Comparison of ENCODE assay signal across 8 cellular contexts in genomic region chrX:140057001-140057411, GRCh38.
DNase-seq lines count a peak whose midpoint lies in the region; ATAC-seq and TF ChIP-seq lines count a peak whose summit lies in the region.

No MANE protein-coding gene starts in this region.

- no peak overlapping the region for H3K4me3 ChIP-seq in uterus

- peak; percentile 93 for DNase-seq in ELF-1 (ENCODE audit: low read depth, low spot score)
- DNase-seq in HuH-7.5 (ENCODE audit: low spot score) = peak; percentile 11
- DNase-seq in RWPE1 (ENCODE audit: low spot score) = peak; percentile 26
- DNase-seq in activated gamma-delta T cell treated with anti-CD3 and anti-CD28 coated beads, Interleukin-2, amount 50 U/mL, for 16 hours (ENCODE audit: low read depth) = peak; percentile 7
- DNase-seq in glomerular visceral epithelial cell (ENCODE audit: extremely low spot score) = peak; percentile 27
- DNase-seq in posterior vena cava (ENCODE audit: low spot score) = peak; percentile 90
- DNase-seq in uterus = peak; percentile 41

- H3K9me3 ChIP-seq in uterus = no peaks in the 10 kb centered on the region

- ATAC-seq in GM21529 (IDR thresholded peaks at IDR 0.05; ENCODE audit: unreplicated experiment) = peak; percentile 96

- H3K27ac ChIP-seq in RWPE1 = no peak overlapping the region
- no peak overlapping the region for H3K27ac ChIP-seq in uterus

- POLR2A ChIA-PET in RWPE1 (lab: Yijun Ruan, JAX; ENCODE audit: low non-redundant PET) = no interaction called here

- no peaks in the 10 kb centered on the region for H3K27me3 ChIP-seq in uterus

- no peaks in the 10 kb centered on the region for H3K36me3 ChIP-seq in uterus

- CTCF ChIA-PET in RWPE1 (lab: Yijun Ruan, JAX) = interaction anchor here (0.5 to 1.2 kb wide), 5 partner anchors 9 to 587 kb away, joined by 3 to 6 read pairs (median 3); no protein-coding TSS in a partner anchor

- TF ChIP-seq POLR2A in uterus (IDR thresholded peaks at IDR 0.05) = no peak

- TF ChIP-seq CTCF in RWPE1 (conservative IDR thresholded peaks at IDR 0.05; ENCODE audit: low read depth) (peak; percentile 63), uterus (IDR thresholded peaks at IDR 0.05) (peak; percentile 53 to 56 (median 55))

- intact Hi-C loops in posterior vena cava (cut with DNase I) = no loop called here
- intact Hi-C loops in uterus (cut with DNase I; ENCODE audit: low total_unique reads) = no loop called here

- no peaks in the 10 kb centered on the region for H3K4me1 ChIP-seq in uterus

Comparison
In these comparisons a context has a peak if more than half of its experiments do, and no peak if none do; other contexts are left out.
1. DNase-seq: peak in every context shown above with its lines; median percentile 93 in ELF-1; 90 in posterior vena cava; 41 in uterus; 27 in glomerular visceral epithelial cell; 26 in RWPE1; 11 in HuH-7.5; 7 in activated gamma-delta T cell treated with anti-CD3 and anti-CD28 coated beads, Interleukin-2, amount 50 U/mL, for 16 hours.